Comparison of ENCODE assay signal across 13 cellular contexts in the genomic region with DNA sequence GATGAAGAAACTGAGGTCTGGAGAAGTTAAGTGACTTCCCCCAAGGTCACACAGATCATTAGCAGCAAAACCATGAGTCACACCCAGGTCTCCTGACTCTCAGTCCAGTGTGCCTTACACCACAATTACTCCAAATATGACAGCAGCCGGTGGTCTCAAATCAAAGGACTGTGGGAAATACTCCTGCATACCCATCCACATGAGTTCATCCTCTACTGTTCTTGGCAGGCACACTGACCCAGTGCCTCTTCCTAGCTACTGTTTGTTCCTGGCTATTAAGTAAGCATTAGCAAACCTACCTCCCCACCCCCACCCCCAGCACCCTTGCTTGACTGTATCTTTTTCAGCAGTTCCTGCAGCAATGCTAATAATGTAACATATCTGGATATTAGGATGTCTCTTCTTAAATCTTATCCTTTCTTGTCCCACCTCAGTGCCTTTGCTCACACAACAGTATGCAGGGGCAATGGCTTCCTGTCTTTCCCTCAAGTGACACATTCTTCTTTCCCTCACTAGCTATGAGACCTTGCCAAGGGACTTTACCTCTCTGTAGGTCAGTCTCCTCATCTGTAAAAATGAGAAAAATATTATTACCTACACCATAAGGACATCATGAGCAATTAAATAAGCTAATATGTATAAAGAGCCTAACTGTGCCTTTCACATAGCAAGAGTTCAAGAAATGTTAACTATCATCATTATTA. TPM values are rescaled to one million over a fixed set of nuclear protein-coding genes. Genes with fewer than 3 reads are reported as not detected.
DNase-seq lines count a peak whose midpoint lies in the region; ATAC-seq and TF ChIP-seq lines count a peak whose summit lies in the region.
"Had no signal": no experiment of that assay in that cellular context is flagged by ENCODE, and none has a peak within 500 bp of the region (broad histone marks: within the 10 kb centered on the region; RNA-seq: fewer than 3 reads in every experiment).

No MANE protein-coding gene starts in this region.

- CTCF ChIA-PET in T-cell (lab: Charles Lee) = no interaction called here

- no peaks in the 10 kb centered on the region for H3K27me3 Mint-ChIP-seq in T-cell

- H3K4me3 ChIP-seq in left ventricle myocardium inferior (no peak overlapping the region), kidney epithelial cell (ENCODE audit: low read depth, low read length) (no peak overlapping the region)
- H3K4me3 ChIP-seq: smooth muscle cell had no signal

- H3K9me3 ChIP-seq in left ventricle myocardium inferior (replicated peaks) = no peaks in the 10 kb centered on the region

- intact Hi-C loops in left ventricle myocardium inferior (cut with micrococcal nuclease) (no loop called here), Right ventricle myocardium inferior (cut with DNase I) (no loop called here)

- TF ChIP-seq CTCF in left ventricle myocardium inferior (IDR thresholded peaks at IDR 0.05; ENCODE audit: borderline replicate concordance) (no peak), kidney epithelial cell (IDR thresholded peaks at IDR 0.05; ENCODE audit: insufficient read depth, low read length, poor library complexity, severe bottlenecking) (no peak)

- H3K9me3 Mint-ChIP-seq in T-cell = no peaks in the 10 kb centered on the region
- H3K9me3 Mint-ChIP-seq: neural crest cell had no signal

- H3K4me1 Mint-ChIP-seq in T-cell = peaks cover 0 to 2% (median 0%) of the 10 kb centered on the region in 3 donors
- H3K4me1 Mint-ChIP-seq: neural crest cell had no signal

- H3K4me3 Mint-ChIP-seq in T-cell = no peak overlapping the region
- H3K4me3 Mint-ChIP-seq: neural crest cell had no signal

- H3K36me3 ChIP-seq in left ventricle myocardium inferior (peaks cover 28% of the 10 kb centered on the region), kidney epithelial cell (ENCODE audit: control insufficient read depth, insufficient read depth, low read length) (no peaks in the 10 kb centered on the region)

- no peak for DNase-seq in left ventricle myocardium inferior
- no peak for DNase-seq in Right ventricle myocardium inferior (ENCODE audit: missing footprints)
- peak; percentile 85 for DNase-seq in amniotic epithelial cell (ENCODE audit: low read depth)
- DNase-seq in kidney epithelial cell (ENCODE audit: low read depth) = peak; percentile 14
- DNase-seq in T-cell = no peak
- DNase-seq in activated gamma-delta T cell (lab: John Stamatoyannopoulos, UW) = no peak
- DNase-seq: activated naive CD4-positive, alpha-beta T cell treated with anti-CD3 and anti-CD28 coated beads, Interleukin-2, amount 50 U/mL, for 16 hours; NCI-H2081; OCI-M1 had no signal

- H3K36me3 Mint-ChIP-seq in T-cell = peaks cover 26% of the 10 kb centered on the region

- H3K27ac Mint-ChIP-seq in T-cell = no peak overlapping the region

- no peaks in the 10 kb centered on the region for H3K27me3 ChIP-seq in left ventricle myocardium inferior (ENCODE audit: low read depth)
- no peaks in the 10 kb centered on the region for H3K27me3 ChIP-seq in kidney epithelial cell (ENCODE audit: control insufficient read depth, insufficient read depth, low read length)

- H3K27ac ChIP-seq in left ventricle myocardium inferior (replicated peaks) = peak overlapping the region; percentile 50

- peaks cover 54% of the 10 kb centered on the region for H3K4me1 ChIP-seq in left ventricle myocardium inferior

- POLR2A ChIA-PET in T-cell (lab: Charles Lee) = no interaction called here

- ATAC-seq in Right ventricle myocardium inferior (no peak), GM21825 (IDR thresholded peaks at IDR 0.05; ENCODE audit: unreplicated experiment) (no peak), GM19351 (IDR thresholded peaks at IDR 0.05; ENCODE audit: unreplicated experiment) (no peak), T-cell (replicated peaks in 1 of 4) (no peak)

RNA-seq across cellular contexts. Expression of gene FAM98A, which starts 46.2 kb away (rescaled TPM):
- 84.8 TPM for total RNA-seq in left ventricle myocardium inferior
- 88.0 TPM for total RNA-seq in Right ventricle myocardium inferior
- 14.0 and 25.6 TPM in 2 replicates for total RNA-seq in kidney epithelial cell
- total RNA-seq in T-cell = 10 to 100 TPM; 16.1 to 36.2 (median 34.5) TPM

Comparison
In these comparisons a context has a peak if more than half of its experiments do, and no peak if none do; other contexts are left out.
1. DNase-seq: peak in amniotic epithelial cell (single experiment) and kidney epithelial cell (single experiment); none in left ventricle myocardium inferior (single experiment), Right ventricle myocardium inferior (single experiment), T-cell (0 of 34) and activated gamma-delta T cell (single experiment).